In genomic region chr17:62653831-62654829, GRCh38 we compare ENCODE assay signal across 8 cellular contexts. TPM values are rescaled to one million over a fixed set of nuclear protein-coding genes. Genes with fewer than 3 reads are reported as not detected.
DNase-seq lines count a peak whose midpoint lies in the region; ATAC-seq and TF ChIP-seq lines count a peak whose summit lies in the region.

No MANE protein-coding gene starts in this region.

- H3K4me2 ChIP-seq in DND-41 (ENCODE audit: insufficient read depth, low read length) = no peak overlapping the region

- H3K4me3 ChIP-seq in DND-41 (ENCODE audit: low read depth in 1 of 2, low read length in 2 of 2) = no peak overlapping the region

- H3K36me3 Mint-ChIP-seq in osteocyte (ENCODE audit: unreplicated experiment) = peaks cover 15% of the 10 kb centered on the region

- H3K9me3 Mint-ChIP-seq in osteocyte (ENCODE audit: unreplicated experiment) = no peaks in the 10 kb centered on the region

- H3K79me2 ChIP-seq in DND-41 (ENCODE audit: insufficient read depth, low read length) = no peaks in the 10 kb centered on the region

- no peak overlapping the region for H2AFZ ChIP-seq in DND-41 (ENCODE audit: low read depth, low read length)

- peaks cover 53% of the 10 kb centered on the region for H3K4me1 Mint-ChIP-seq in osteocyte (ENCODE audit: unreplicated experiment)

- no peak overlapping the region for H3K9ac ChIP-seq in DND-41 (ENCODE audit: low read depth, low read length)

- H3K27ac ChIP-seq in DND-41 (ENCODE audit: low read length) = no peak overlapping the region

- TF ChIP-seq CTCF in DND-41 (IDR thresholded peaks at IDR 0.05; ENCODE audit: borderline replicate concordance, extremely low read depth, low read length, poor library complexity, severe bottlenecking) (no peak), osteocyte (IDR thresholded peaks at IDR 0.05) (no peak)

- 0 out of 2 replicates have a peak, but pooled peaks cover 4% of the 10 kb centered on the region for H3K36me3 ChIP-seq in DND-41 (ENCODE audit: insufficient read depth, low read length)

- no peaks in the 10 kb centered on the region for H3K27me3 Mint-ChIP-seq in osteocyte (ENCODE audit: unreplicated experiment)

- DNase-seq in DND-41 (no peak), MV-4-11 (lab: John Stamatoyannopoulos, UW) (peak; percentile 28), osteocyte (ENCODE audit: extremely low spot score, unreplicated experiment) (no peak), NCI-H526 treated with DMSO at 0.1 percent for 48 hours (lab: John Stamatoyannopoulos, UW) (no peak), DMS153 treated with DMSO at 0.1 percent for 48 hours (lab: John Stamatoyannopoulos, UW; ENCODE audit: unreplicated experiment) (no peak), glomerular visceral epithelial cell (ENCODE audit: extremely low spot score) (no peak), NCI-H146 (lab: John Stamatoyannopoulos, UW) (no peak)

- no peaks in the 10 kb centered on the region for H4K20me1 ChIP-seq in DND-41 (ENCODE audit: insufficient read depth, low read length)

- H3K27me3 ChIP-seq in DND-41 (ENCODE audit: insufficient read depth, low read length, poor library complexity) = no peaks in the 10 kb centered on the region

- H3K4me3 Mint-ChIP-seq in osteocyte (ENCODE audit: unreplicated experiment) = peak overlapping the region; percentile 54

- H3K4me1 ChIP-seq in DND-41 (ENCODE audit: insufficient read depth, low read length) = peaks cover 17% of the 10 kb centered on the region

- H3K27ac Mint-ChIP-seq in osteocyte (ENCODE audit: unreplicated experiment) = peak overlapping the region; percentile 88

- ATAC-seq in DND-41 (ENCODE audit: insufficient read depth, low read depth) (0 out of 3 replicates have a peak, but pooled peaks have one; percentile 3), esophagus mucosa (peak; percentile 45)

- H3K9me3 ChIP-seq in DND-41 (ENCODE audit: insufficient read depth, low read length, severe bottlenecking) = no peaks in the 10 kb centered on the region

RNA-seq across cellular contexts. Expression of gene MRC2, which starts 26.7 kb away (rescaled TPM):
- total RNA-seq in esophagus mucosa = 34.0 TPM
- 418 and 419 TPM in 2 replicates for total RNA-seq in osteocyte

Comparison
In these comparisons a context has a peak if more than half of its experiments do, and no peak if none do; other contexts are left out.
1. RNA of gene MRC2, which starts 26.7 kb away (total RNA-seq): 418 to 419 TPM in osteocyte; 34.0 TPM in esophagus mucosa (single experiment); every median in the first group is over 10 times any median in the second.